Comparison of ENCODE assay signal across 14 cellular contexts in the genomic region with DNA sequence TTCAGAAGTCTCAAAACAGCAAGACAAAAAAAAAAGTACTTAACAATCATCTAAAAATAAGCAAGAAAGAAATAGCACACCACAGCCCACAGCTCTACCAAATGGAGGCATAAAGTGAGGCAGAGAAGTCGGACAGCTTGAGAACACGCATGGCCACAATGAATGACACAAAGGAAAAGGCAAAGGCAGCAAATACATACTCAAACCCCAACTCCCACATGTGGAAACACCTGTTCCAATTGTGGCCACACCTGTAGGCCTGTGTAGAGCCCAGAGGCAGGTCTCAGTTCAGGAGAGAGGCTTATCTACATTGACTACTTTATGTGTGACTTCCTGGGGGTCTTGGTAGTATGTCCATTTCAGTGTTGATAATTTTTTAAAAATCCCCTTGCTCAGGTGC.
A peak's percentile ranks its signal among the peaks of the same experiment; 100 is the strongest.
DNase-seq lines count a peak whose midpoint lies in the region; ATAC-seq and TF ChIP-seq lines count a peak whose summit lies in the region.
"Had no signal": no experiment of that assay in that cellular context is flagged by ENCODE, and none has a peak within 500 bp of the region (broad histone marks: within the 10 kb centered on the region; RNA-seq: fewer than 3 reads in every experiment).

No MANE protein-coding gene starts in this region.

- no peak overlapping the region for H3K14ac ChIP-seq in IMR-90 (replicated peaks; ENCODE audit: low read depth, low read length)
- H3K14ac ChIP-seq in trophoblast cell (ENCODE audit: low read length): no peak overlapping the region

- no peak overlapping the region for H2BK15ac ChIP-seq in IMR-90 (ENCODE audit: low read depth, low read length)

- H3K4me1 ChIP-seq in IMR-90 (ENCODE audit: control insufficient read depth, insufficient read depth, low read length) (no peaks in the 10 kb centered on the region), trophoblast cell (ENCODE audit: control insufficient read depth in 1 of 2, insufficient read depth in 2 of 2, low read length in 2 of 2) (no peaks in the 10 kb centered on the region), endodermal cell (ENCODE audit: control insufficient read depth, insufficient read depth, low read length) (no peaks in the 10 kb centered on the region)
- H3K4me1 ChIP-seq: Caco-2, esophagus muscularis mucosa had no signal

- no peak overlapping the region for H3K27ac Mint-ChIP-seq in endodermal cell
- H3K27ac Mint-ChIP-seq: mesothelial cell of epicardium had no signal

- H3K9me1 ChIP-seq in IMR-90 (ENCODE audit: insufficient read depth, low read length): no peaks in the 10 kb centered on the region

- no peak overlapping the region for H3K23ac ChIP-seq in IMR-90 (ENCODE audit: low read depth, low read length)
- no peak overlapping the region for H3K23ac ChIP-seq in trophoblast cell (ENCODE audit: low read length)

- intact Hi-C loops in IMR-90 (cut with micrococcal nuclease): no loop called here

- H3K4ac ChIP-seq in IMR-90 (ENCODE audit: low read depth, low read length) (no peak overlapping the region), trophoblast cell (ENCODE audit: low read depth, low read length) (no peak overlapping the region)

- peak overlapping the region; percentile 17 for H2BK12ac ChIP-seq in trophoblast cell (ENCODE audit: low read length)

- dilution Hi-C loops in IMR-90 (cut with HindIII; ENCODE audit: low sequenced_read_pairs, unreplicated experiment): no loop called here

- no peak overlapping the region for H3K4me3 Mint-ChIP-seq in endodermal cell
- H3K4me3 Mint-ChIP-seq: central memory CD8-positive, alpha-beta T cell; mesothelial cell of epicardium had no signal

- no TSS peak for BruUV-seq in IMR-90 (replicated peaks; lab: Mats Ljungman, UMichigan)

- H2AFZ ChIP-seq in IMR-90 (replicated peaks; ENCODE audit: low read length, poor library complexity): peak overlapping the region; percentile 41
- no peak overlapping the region for H2AFZ ChIP-seq in trophoblast cell (ENCODE audit: insufficient read depth, low read length, poor library complexity)

- DNase-seq in IMR-90 (no peak), trophoblast cell (no peak), omental fat pad (ENCODE audit: low spot score) (no peak), endodermal cell (no peak), SK-N-DZ (ENCODE audit: low spot score) (no peak), AG08395 (ENCODE audit: low spot score) (no peak)
- DNase-seq: activated effector memory CD4-positive, alpha-beta T cell treated with Interleukin-2 at 50 U/mL for 16 hours; Caco-2; Kasumi-1 had no signal

- no peak overlapping the region for H2BK20ac ChIP-seq in IMR-90 (ENCODE audit: low read depth, low read length)

- H3K4me2 ChIP-seq in IMR-90 (ENCODE audit: low read depth, low read length): no peak overlapping the region
- no peak overlapping the region for H3K4me2 ChIP-seq in trophoblast cell (ENCODE audit: low read length)

- H3K18ac ChIP-seq in IMR-90 (ENCODE audit: low read depth, low read length) (no peak overlapping the region), trophoblast cell (ENCODE audit: low read length) (no peak overlapping the region)

- H3K79me1 ChIP-seq in IMR-90 (ENCODE audit: low read depth in 1 of 2, low read length in 2 of 2) (no peaks in the 10 kb centered on the region), trophoblast cell (ENCODE audit: low read length) (no peaks in the 10 kb centered on the region)

- ATAC-seq in GM19035 (IDR thresholded peaks at IDR 0.05; ENCODE audit: unreplicated experiment): peak; percentile 57
- ATAC-seq in HG02678 (IDR thresholded peaks at IDR 0.05; ENCODE audit: unreplicated experiment): peak; percentile 79
- ATAC-seq in IMR-90 (ENCODE audit: low read depth): no peak
- ATAC-seq in omental fat pad (ENCODE audit: low FRiP score): no peak

- no peaks in the 10 kb centered on the region for H3K9me3 Mint-ChIP-seq in endodermal cell
- H3K9me3 Mint-ChIP-seq: central memory CD8-positive, alpha-beta T cell had no signal

- no peak overlapping the region for H4K12ac ChIP-seq in trophoblast cell (ENCODE audit: low read depth, low read length)

- H3K9me3 ChIP-seq in IMR-90 (ENCODE audit: control insufficient read depth, insufficient read depth, low read length) (no peaks in the 10 kb centered on the region), trophoblast cell (ENCODE audit: insufficient read depth, low read depth, low read length) (no peaks in the 10 kb centered on the region), endodermal cell (ENCODE audit: control insufficient read depth, low read length) (no peaks in the 10 kb centered on the region)
- H3K9me3 ChIP-seq: Caco-2, esophagus muscularis mucosa had no signal

- no peaks in the 10 kb centered on the region for H3K79me2 ChIP-seq in trophoblast cell (ENCODE audit: control insufficient read depth, insufficient read depth, low read length, poor library complexity)

- CTCF ChIA-PET in IMR-90 (lab: Yijun Ruan, JAX): no interaction called here

- no peak for TF ChIP-seq POLR2A in IMR-90 (IDR thresholded peaks at IDR 0.05; ENCODE audit: low read depth, low read length)

- H2AK5ac ChIP-seq in IMR-90 (ENCODE audit: low read depth, low read length) (no peak overlapping the region), trophoblast cell (ENCODE audit: low read length) (no peak overlapping the region)

- no peak overlapping the region for H3K4me3 ChIP-seq in IMR-90 (ENCODE audit: insufficient read depth, low read depth, low read length)
- no peak overlapping the region for H3K4me3 ChIP-seq in trophoblast cell (ENCODE audit: low read depth, low read length)
- H3K4me3 ChIP-seq in endodermal cell (ENCODE audit: low read length): no peak overlapping the region
- H3K4me3 ChIP-seq: esophagus muscularis mucosa had no signal

- H3K56ac ChIP-seq in IMR-90 (ENCODE audit: extremely low read depth, insufficient read depth, low read length): no peak overlapping the region

- no peak overlapping the region for H3K9ac ChIP-seq in IMR-90 (ENCODE audit: low read depth, low read length)
- no peak overlapping the region for H3K9ac ChIP-seq in trophoblast cell (ENCODE audit: low read length)
- no peak overlapping the region for H3K9ac ChIP-seq in endodermal cell (ENCODE audit: extremely low read depth, low read length, poor library complexity, severe bottlenecking)

- H3K36me3 Mint-ChIP-seq in endodermal cell (ENCODE audit: low read depth): no peaks in the 10 kb centered on the region
- H3K36me3 Mint-ChIP-seq: mesothelial cell of epicardium had no signal

- no peaks in the 10 kb centered on the region for H3K27me3 ChIP-seq in IMR-90 (ENCODE audit: control insufficient read depth, insufficient read depth, low read length)
- H3K27me3 ChIP-seq in trophoblast cell (ENCODE audit: insufficient read depth, low read length): no peaks in the 10 kb centered on the region
- H3K27me3 ChIP-seq in endodermal cell (ENCODE audit: control insufficient read depth, insufficient read depth, low read length, poor library complexity, severe bottlenecking): no peaks in the 10 kb centered on the region
- H3K27me3 ChIP-seq: esophagus muscularis mucosa had no signal

- H4K91ac ChIP-seq in IMR-90 (ENCODE audit: insufficient read depth, low read depth, low read length): no peak overlapping the region
- H4K91ac ChIP-seq in trophoblast cell (ENCODE audit: low read depth, low read length): no peak overlapping the region

- POLR2A ChIA-PET in IMR-90 (lab: Charles Lee; ENCODE audit: unreplicated experiment): no interaction called here

- no peaks in the 10 kb centered on the region for H3K27me3 Mint-ChIP-seq in endodermal cell (ENCODE audit: insufficient read depth)
- H3K27me3 Mint-ChIP-seq: central memory CD8-positive, alpha-beta T cell had no signal

- no CpG with 5 or more reads among the region's 2 CpGs for WGBS in IMR-90 (ENCODE audit: extremely low coverage in 2 of 2, insufficient read length in 1 of 2), 2 experiments
- WGBS in trophoblast cell (ENCODE audit: extremely low coverage, insufficient coverage, insufficient read length): no CpG with 5 or more reads among the region's 2 CpGs
- 90 to 97% methylated on average over 2 of the region's 2 CpGs for WGBS in endodermal cell (ENCODE audit: insufficient coverage in 1 of 2, insufficient read length in 1 of 2), 2 experiments

- no peak overlapping the region for H2AK9ac ChIP-seq in IMR-90 (replicated peaks; ENCODE audit: low read depth, low read length, poor library complexity)

- TF ChIP-seq RAD21 in IMR-90 (IDR thresholded peaks at IDR 0.05; ENCODE audit: low read length): no peak

- H4K5ac ChIP-seq in IMR-90 (ENCODE audit: low read depth, low read length): no peak overlapping the region

- TF ChIP-seq CTCF in IMR-90 (conservative IDR thresholded peaks at IDR 0.05; ENCODE audit: low read depth, low read length) (no peak), omental fat pad (IDR thresholded peaks at IDR 0.05) (no peak), endodermal cell (conservative IDR thresholded peaks at IDR 0.05) (no peak)

- H2BK5ac ChIP-seq in IMR-90 (ENCODE audit: low read depth, low read length, poor library complexity, severe bottlenecking) (no peak overlapping the region), trophoblast cell (ENCODE audit: low read depth, low read length, poor library complexity) (no peak overlapping the region)

- in situ Hi-C loops in IMR-90 (cut with MboI; ENCODE audit: low sequenced_read_pairs): no loop called here

- no peak overlapping the region for H4K8ac ChIP-seq in IMR-90 (ENCODE audit: low read depth in 2 of 2, low read length in 2 of 2)
- H4K8ac ChIP-seq in trophoblast cell (ENCODE audit: low read depth, low read length): no peak overlapping the region

- H3K36me3 ChIP-seq in IMR-90 (ENCODE audit: control insufficient read depth, insufficient read depth, low read length): no peaks in the 10 kb centered on the region
- no peaks in the 10 kb centered on the region for H3K36me3 ChIP-seq in trophoblast cell (ENCODE audit: control insufficient read depth in 1 of 2, insufficient read depth in 2 of 2, low read length in 2 of 2)
- no peaks in the 10 kb centered on the region for H3K36me3 ChIP-seq in endodermal cell (ENCODE audit: control insufficient read depth, insufficient read depth, low read length)
- H3K36me3 ChIP-seq: esophagus muscularis mucosa had no signal

- H3K27ac ChIP-seq in IMR-90 (ENCODE audit: insufficient read depth, low read length): no peak overlapping the region
- H3K27ac ChIP-seq in trophoblast cell (ENCODE audit: low read depth, low read length): no peak overlapping the region
- H3K27ac ChIP-seq in endodermal cell (ENCODE audit: low read depth, low read length): no peak overlapping the region
- H3K27ac ChIP-seq: esophagus muscularis mucosa had no signal

- peaks cover 4% of the 10 kb centered on the region for H3K4me1 Mint-ChIP-seq in endodermal cell
- H3K4me1 Mint-ChIP-seq: central memory CD8-positive, alpha-beta T cell; mesothelial cell of epicardium had no signal

- H4K20me1 ChIP-seq in IMR-90 (ENCODE audit: insufficient read depth, low read length): no peaks in the 10 kb centered on the region

- no peak overlapping the region for H2BK120ac ChIP-seq in IMR-90 (ENCODE audit: low read depth, low read length)
- H2BK120ac ChIP-seq in trophoblast cell (ENCODE audit: insufficient read depth, low read length, poor library complexity): no peak overlapping the region

TF ChIP-seq in IMR-90, 13 proteins besides CTCF, POLR2A, EP300 and RAD21 (continues in another document):
- TF ChIP-seq BHLHE40 (IDR thresholded peaks at IDR 0.05; ENCODE audit: low read depth, low read length) (no peak), RCOR1 (IDR thresholded peaks at IDR 0.05; ENCODE audit: insufficient replicate concordance, low read length) (no peak), RFX5 (IDR thresholded peaks at IDR 0.05; ENCODE audit: low read depth, low read length) (no peak), MAFK (IDR thresholded peaks at IDR 0.05; ENCODE audit: low read depth, low read length) (no peak)

Comparison
In these comparisons a context has a peak if more than half of its experiments do, and no peak if none do; other contexts are left out.
1. ATAC-seq: peak in GM19035 (single experiment) and HG02678 (single experiment); none in IMR-90 (single experiment) and omental fat pad (single experiment).